7 cellular contexts compared by ENCODE assay signal in the genomic region with DNA sequence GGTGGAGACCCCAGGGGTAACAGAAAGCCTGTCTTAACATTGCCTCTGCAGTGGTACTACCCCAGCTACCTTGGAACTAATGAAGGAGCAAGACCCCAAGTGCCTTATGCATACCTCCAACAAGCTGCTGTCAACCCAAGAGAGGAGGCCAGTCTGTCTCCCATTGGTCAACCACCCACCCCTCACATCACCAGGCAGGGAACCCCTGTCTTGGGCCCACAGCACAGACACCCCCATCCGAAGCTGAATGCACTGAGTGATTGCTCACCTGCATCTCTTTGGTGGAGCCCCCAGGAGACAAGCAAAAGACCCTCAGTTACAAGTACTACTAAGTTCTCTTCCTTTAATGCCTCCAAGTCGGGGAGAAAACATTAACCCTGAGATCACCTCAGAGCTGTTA. TPM values are rescaled to one million over a fixed set of nuclear protein-coding genes. Genes with fewer than 3 reads are reported as not detected.
"Had no signal": no experiment of that assay in that cellular context is flagged by ENCODE, and none has a peak within 500 bp of the region (broad histone marks: within the 10 kb centered on the region; RNA-seq: fewer than 3 reads in every experiment).

No MANE protein-coding gene starts in this region.

RNA-seq across cellular contexts. Expression of a gene that starts 5.0 kb away (rescaled TPM):
- total RNA-seq: GM23248, H4, H7, HepG2, HFFc6, HT1080 had no signal
- polyA plus RNA-seq: GM23248, HepG2, IgD-negative memory B cell had no signal

RNA-seq across cellular contexts. Expression of a gene that starts 5.2 kb away (rescaled TPM):
- total RNA-seq: GM23248, H4, H7, HepG2, HFFc6, HT1080 had no signal
- polyA plus RNA-seq: GM23248, HepG2, IgD-negative memory B cell had no signal

RNA-seq across cellular contexts. Expression of a gene that starts 10.2 kb away (rescaled TPM):
- total RNA-seq: GM23248, H4, H7, HepG2, HFFc6, HT1080 had no signal
- polyA plus RNA-seq: GM23248, HepG2, IgD-negative memory B cell had no signal

RNA-seq across cellular contexts. Expression of a gene that starts 15.9 kb away (rescaled TPM):
- total RNA-seq: GM23248, H4, H7, HepG2, HFFc6, HT1080 had no signal
- polyA plus RNA-seq: GM23248, HepG2, IgD-negative memory B cell had no signal

RNA-seq across cellular contexts. Expression of a gene that starts 24.8 kb away (rescaled TPM):
- total RNA-seq: GM23248, H4, H7, HepG2, HFFc6, HT1080 had no signal
- polyA plus RNA-seq: GM23248, HepG2, IgD-negative memory B cell had no signal
